ENCODE assay signal across 18 cellular contexts in genomic region chr2:234091883-234092282, GRCh38. TPM values are rescaled to one million over a fixed set of nuclear protein-coding genes. Genes with fewer than 3 reads are reported as not detected.
DNase-seq lines count a peak whose midpoint lies in the region; ATAC-seq and TF ChIP-seq lines count a peak whose summit lies in the region.
"Had no signal": no experiment of that assay in that cellular context is flagged by ENCODE, and none has a peak within 500 bp of the region (broad histone marks: within the 10 kb centered on the region; RNA-seq: fewer than 3 reads in every experiment).

No MANE protein-coding gene starts in this region.

- H3K9me3 ChIP-seq in spleen (peaks cover 0 to 19% (median 16%) of the 10 kb centered on the region in 8 donors), aorta (ENCODE audit: control insufficient read depth, low read length) (no peaks in the 10 kb centered on the region)
- H3K9me3 ChIP-seq: SJCRH30, uterus had no signal

- WGBS in spleen, 5 donors = 38 to 52% (median 41%) methylated on average over 7 of the region's 7 CpGs
- WGBS in aorta, 2 donors = 39 to 40% methylated on average over 7 of the region's 7 CpGs

- H3K27ac ChIP-seq in spleen (peak overlapping the region in 6 of 8 donors; percentile 11 to 66 (median 48)), aorta (ENCODE audit: low read depth in 1 of 2, low read length in 2 of 2) (no peak overlapping the region)
- H3K27ac ChIP-seq: cardiac muscle cell, SJCRH30, uterus had no signal

- no peak overlapping the region for H3K4me3 ChIP-seq in spleen
- H3K4me3 ChIP-seq in aorta (ENCODE audit: low read length in 2 of 2) = no peak overlapping the region
- H3K4me3 ChIP-seq: cardiac muscle cell, SJCRH30, uterus had no signal

- TF ChIP-seq POLR2A in spleen (IDR thresholded peaks at IDR 0.05) = no peak

- H3K36me3 ChIP-seq in spleen = no peaks in the 10 kb centered on the region
- H3K36me3 ChIP-seq in aorta (ENCODE audit: control insufficient read depth in 1 of 2, insufficient read depth in 2 of 2, low read length in 1 of 2) = no peaks in the 10 kb centered on the region
- H3K36me3 ChIP-seq: cardiac muscle cell, SJCRH30, uterus had no signal

- intact Hi-C loops in spleen (cut with DNase I; ENCODE audit: low total_unique reads) (loop anchor here (10.0 kb wide), 1 partner anchor 117 kb away; no protein-coding TSS in a partner anchor), aorta (cut with DNase I) (no loop called here)

- H3K27me3 ChIP-seq in spleen (replicated peaks in 1 of 7) = no peaks in the 10 kb centered on the region
- no peaks in the 10 kb centered on the region for H3K27me3 ChIP-seq in aorta (ENCODE audit: control insufficient read depth in 1 of 2, insufficient read depth in 2 of 2, low read length in 1 of 2)
- H3K27me3 ChIP-seq: cardiac muscle cell, SJCRH30, uterus had no signal

- ATAC-seq in SK-N-SH treated with all-trans-retinoic acid at 6 μM for 48 hours (peak; percentile 61), GM21619 (IDR thresholded peaks at IDR 0.05; ENCODE audit: unreplicated experiment) (no peak), aorta (ENCODE audit: low FRiP score) (no peak)
- ATAC-seq: effector memory CD8-positive, alpha-beta T cell had no signal

- DNase-seq in LoVo (ENCODE audit: low spot score) = peak; percentile 14
- peak; percentile 52 for DNase-seq in kidney glomerular epithelial cell (lab: John Stamatoyannopoulos, UW)
- DNase-seq in spleen = no peak
- no peak for DNase-seq in NCI-H1930 (lab: John Stamatoyannopoulos, UW)
- DNase-seq in aorta = no peak
- DNase-seq: effector memory CD8-positive, alpha-beta T cell; EL; islet precursor cell; NCI-H187; NK-92 treated with Interleukin-12 subunit alpha and Interleukin-12 subunit beta, amount 100 ng/mL, for 24 hours; stimulated activated CD4-positive, alpha-beta T cell treated with anti-CD3 and anti-CD28 coated beads, Interleukin-4, amount 100 ng/mL, for 1 hour; uterus had no signal

- H3K4me1 ChIP-seq in spleen (peaks cover 0 to 22% (median 15%) of the 10 kb centered on the region in 6 donors), aorta (ENCODE audit: control insufficient read depth in 1 of 2, insufficient read depth in 2 of 2, low read length in 2 of 2) (no peaks in the 10 kb centered on the region)
- H3K4me1 ChIP-seq: SJCRH30, uterus had no signal

- TF ChIP-seq CTCF in spleen (IDR thresholded peaks at IDR 0.05 in 8 of 11, conservative IDR thresholded peaks at IDR 0.05 in 3 of 11) = no peak

TF ChIP-seq in SK-N-SH treated with all-trans-retinoic acid at 6 μM for 48 hours, 23 proteins besides CTCF, POLR2A, EP300 and RAD21:
- no peak for TF ChIP-seq ISL1 (CRISPR knock-in tag; IDR thresholded peaks at IDR 0.05)
- TF ChIP-seq ZC3H10 (CRISPR knock-in tag; IDR thresholded peaks at IDR 0.05) = no peak
- no peak for TF ChIP-seq GLIS3 (CRISPR knock-in tag; IDR thresholded peaks at IDR 0.05)
- no peak for TF ChIP-seq TCF4 (CRISPR knock-in tag; IDR thresholded peaks at IDR 0.05; ENCODE audit: borderline replicate concordance)
- TF ChIP-seq, protein P1, sequence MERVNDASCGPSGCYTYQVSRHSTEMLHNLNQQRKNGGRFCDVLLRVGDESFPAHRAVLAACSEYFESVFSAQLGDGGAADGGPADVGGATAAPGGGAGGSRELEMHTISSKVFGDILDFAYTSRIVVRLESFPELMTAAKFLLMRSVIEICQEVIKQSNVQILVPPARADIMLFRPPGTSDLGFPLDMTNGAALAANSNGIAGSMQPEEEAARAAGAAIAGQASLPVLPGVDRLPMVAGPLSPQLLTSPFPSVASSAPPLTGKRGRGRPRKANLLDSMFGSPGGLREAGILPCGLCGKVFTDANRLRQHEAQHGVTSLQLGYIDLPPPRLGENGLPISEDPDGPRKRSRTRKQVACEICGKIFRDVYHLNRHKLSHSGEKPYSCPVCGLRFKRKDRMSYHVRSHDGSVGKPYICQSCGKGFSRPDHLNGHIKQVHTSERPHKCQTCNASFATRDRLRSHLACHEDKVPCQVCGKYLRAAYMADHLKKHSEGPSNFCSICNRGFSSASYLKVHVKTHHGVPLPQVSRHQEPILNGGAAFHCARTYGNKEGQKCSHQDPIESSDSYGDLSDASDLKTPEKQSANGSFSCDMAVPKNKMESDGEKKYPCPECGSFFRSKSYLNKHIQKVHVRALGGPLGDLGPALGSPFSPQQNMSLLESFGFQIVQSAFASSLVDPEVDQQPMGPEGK (CRISPR knock-in tag; IDR thresholded peaks at IDR 0.05; ENCODE audit: borderline replicate concordance) = no peak
- TF ChIP-seq ARNTL (CRISPR knock-in tag; IDR thresholded peaks at IDR 0.05; ENCODE audit: borderline replicate concordance, low read depth) = no peak
- no peak for TF ChIP-seq ZNF8 (CRISPR knock-in tag; IDR thresholded peaks at IDR 0.05)
- TF ChIP-seq, protein P2, sequence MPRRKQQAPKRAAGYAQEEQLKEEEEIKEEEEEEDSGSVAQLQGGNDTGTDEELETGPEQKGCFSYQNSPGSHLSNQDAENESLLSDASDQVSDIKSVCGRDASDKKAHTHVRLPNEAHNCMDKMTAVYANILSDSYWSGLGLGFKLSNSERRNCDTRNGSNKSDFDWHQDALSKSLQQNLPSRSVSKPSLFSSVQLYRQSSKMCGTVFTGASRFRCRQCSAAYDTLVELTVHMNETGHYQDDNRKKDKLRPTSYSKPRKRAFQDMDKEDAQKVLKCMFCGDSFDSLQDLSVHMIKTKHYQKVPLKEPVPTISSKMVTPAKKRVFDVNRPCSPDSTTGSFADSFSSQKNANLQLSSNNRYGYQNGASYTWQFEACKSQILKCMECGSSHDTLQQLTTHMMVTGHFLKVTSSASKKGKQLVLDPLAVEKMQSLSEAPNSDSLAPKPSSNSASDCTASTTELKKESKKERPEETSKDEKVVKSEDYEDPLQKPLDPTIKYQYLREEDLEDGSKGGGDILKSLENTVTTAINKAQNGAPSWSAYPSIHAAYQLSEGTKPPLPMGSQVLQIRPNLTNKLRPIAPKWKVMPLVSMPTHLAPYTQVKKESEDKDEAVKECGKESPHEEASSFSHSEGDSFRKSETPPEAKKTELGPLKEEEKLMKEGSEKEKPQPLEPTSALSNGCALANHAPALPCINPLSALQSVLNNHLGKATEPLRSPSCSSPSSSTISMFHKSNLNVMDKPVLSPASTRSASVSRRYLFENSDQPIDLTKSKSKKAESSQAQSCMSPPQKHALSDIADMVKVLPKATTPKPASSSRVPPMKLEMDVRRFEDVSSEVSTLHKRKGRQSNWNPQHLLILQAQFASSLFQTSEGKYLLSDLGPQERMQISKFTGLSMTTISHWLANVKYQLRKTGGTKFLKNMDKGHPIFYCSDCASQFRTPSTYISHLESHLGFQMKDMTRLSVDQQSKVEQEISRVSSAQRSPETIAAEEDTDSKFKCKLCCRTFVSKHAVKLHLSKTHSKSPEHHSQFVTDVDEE (CRISPR knock-in tag; IDR thresholded peaks at IDR 0.05) = no peak
- TF ChIP-seq ZNF565 (CRISPR knock-in tag; conservative IDR thresholded peaks at IDR 0.05; ENCODE audit: low read depth) = no peak
- no peak for TF ChIP-seq ZFP3 (CRISPR knock-in tag; IDR thresholded peaks at IDR 0.05)
TF ChIP-seq in SK-N-SH treated with all-trans-retinoic acid at 6 μM for 48 hours: peak in this region for 0.

RNA-seq across cellular contexts. Expression of gene SPP2, which starts 41.4 kb away (rescaled TPM):
- total RNA-seq in spleen (not detected), aorta (not detected)
- polyA plus RNA-seq in spleen (not detected), aorta (not detected)
- total RNA-seq: cardiac muscle cell, glomerular endothelial cell had no signal
- polyA plus RNA-seq: cardiac muscle cell, CD14-positive monocyte had no signal

Comparison
In these comparisons a context has a peak if more than half of its experiments do, and no peak if none do; other contexts are left out.
1. DNase-seq: peak in LoVo (single experiment) and kidney glomerular epithelial cell (single experiment); none in spleen (single experiment), NCI-H1930 (0 of 2) and aorta (0 of 2).
2. H3K27ac ChIP-seq: peak in spleen (6 of 8); none in aorta (0 of 2).